In the genomic region with DNA sequence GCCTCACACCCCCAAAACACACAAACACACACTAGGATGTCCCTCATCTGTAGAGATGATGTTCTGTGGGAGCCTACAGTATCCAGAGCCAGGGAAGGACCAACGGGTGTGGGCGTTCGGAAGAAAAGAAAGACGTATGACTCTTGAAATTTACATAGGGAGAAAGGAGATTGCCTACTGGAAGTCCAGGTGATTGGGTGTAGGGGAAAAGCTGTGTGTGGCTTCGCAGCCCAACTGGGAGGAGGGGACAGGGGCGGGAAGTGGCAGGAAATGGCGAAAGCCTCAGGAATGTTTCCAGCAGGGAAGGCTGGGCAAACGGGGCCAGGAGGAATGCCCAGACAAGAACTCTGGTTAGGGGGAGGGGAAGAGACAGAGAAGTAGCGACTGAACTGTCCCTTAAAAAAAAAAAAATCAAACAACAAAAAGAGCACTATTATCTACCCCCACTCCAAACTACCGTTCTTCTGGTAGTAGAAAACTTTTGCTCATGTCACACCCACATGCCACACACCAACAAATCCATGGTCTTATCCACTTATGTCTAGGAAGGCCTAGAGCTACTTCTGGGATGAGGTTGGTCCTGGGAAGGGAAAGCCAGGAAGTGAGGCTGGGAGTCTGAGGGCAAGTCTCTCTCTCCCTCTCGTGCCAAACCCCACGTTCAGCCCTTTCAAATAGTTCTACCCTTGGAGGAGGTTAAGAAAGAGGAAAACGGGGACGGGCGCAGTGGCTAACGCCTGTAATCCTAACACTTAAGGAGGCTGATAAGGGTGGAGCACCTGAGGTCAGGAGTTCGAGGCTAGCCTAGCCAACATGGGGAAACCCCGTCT, we compare ENCODE assay signal across 8 cellular contexts. TPM values are rescaled to one million over a fixed set of nuclear protein-coding genes. Genes with fewer than 3 reads are reported as not detected.
DNase-seq lines count a peak whose midpoint lies in the region; ATAC-seq and TF ChIP-seq lines count a peak whose summit lies in the region.

No MANE protein-coding gene starts in this region.

- CTCF ChIA-PET in Caco-2 (lab: Charles Lee) = interaction anchor here (0.7 to 2.6 kb wide), 12 partner anchors 11 to 413 kb away, joined by 3 to 26 read pairs (median 6); a partner anchor contains a TSS

- TSS peak; percentile 83 for BruUV-seq in Caco-2 (replicated peaks; lab: Mats Ljungman, UMichigan)

- ATAC-seq in GM18505 (IDR thresholded peaks at IDR 0.05; ENCODE audit: unreplicated experiment) (no peak), HG03460 (IDR thresholded peaks at IDR 0.05; ENCODE audit: unreplicated experiment) (no peak)

- peaks cover 27% of the 10 kb centered on the region for H3K4me1 ChIP-seq in Caco-2
- H3K4me1 ChIP-seq in liver (ENCODE audit: control insufficient read depth in 4 of 4, insufficient read depth in 4 of 4, low read length in 3 of 4) = peaks cover 13 to 44% (median 31%) of the 10 kb centered on the region in 4 donors

- no peaks in the 10 kb centered on the region for H3K27me3 Mint-ChIP-seq in Caco-2 (ENCODE audit: insufficient read depth, unreplicated experiment)

- intact Hi-C loops in Caco-2 (cut with micrococcal nuclease; ENCODE audit: unreplicated experiment) = loop anchor here (1.0 to 5.0 kb wide), 3 partner anchors 11 to 90 kb away; a partner anchor contains a TSS

- H3K9me3 ChIP-seq in Caco-2 (no peaks in the 10 kb centered on the region), liver (ENCODE audit: control insufficient read depth in 4 of 4, low read length in 3 of 4) (no peaks in the 10 kb centered on the region)

- H3K4me3 ChIP-seq in Caco-2 (ENCODE audit: low read depth, low read length) (peak overlapping the region; percentile 51), liver (ENCODE audit: low read depth in 1 of 3, low read length in 3 of 3) (peak overlapping the region; percentile 69 to 87 (median 71))

- H3K9me3 Mint-ChIP-seq in Caco-2 (ENCODE audit: unreplicated experiment) = no peaks in the 10 kb centered on the region

- H3K4me1 Mint-ChIP-seq in Caco-2 (ENCODE audit: low read depth, unreplicated experiment) = peaks cover 29% of the 10 kb centered on the region

- POLR2A ChIA-PET in Caco-2 (lab: Charles Lee) = interaction anchor here (0.5 to 3.7 kb wide), 17 partner anchors 11 to 351 kb away, joined by 3 to 75 read pairs (median 4); a partner anchor contains a TSS

- TF ChIP-seq CTCF in Caco-2 (IDR thresholded peaks at IDR 0.05; ENCODE audit: insufficient read depth in 1 of 2, low read depth in 1 of 2, low read length in 1 of 2, severe bottlenecking in 1 of 2, unreplicated experiment in 1 of 2) (no peak), liver (IDR thresholded peaks at IDR 0.05; ENCODE audit: low read depth, low read length, missing input control) (no peak)

- H3K27ac Mint-ChIP-seq in Caco-2 (ENCODE audit: unreplicated experiment) = no peak overlapping the region

- peak overlapping the region; percentile 92 for H3K9ac ChIP-seq in liver (ENCODE audit: low read depth in 1 of 2, low read length in 2 of 2)

- H3K36me3 ChIP-seq in Caco-2 (ENCODE audit: control insufficient read depth, insufficient read depth, low read length) = peaks cover 4% of the 10 kb centered on the region
- H3K36me3 ChIP-seq in liver (ENCODE audit: control insufficient read depth in 4 of 4, insufficient read depth in 3 of 4, low read depth in 1 of 4, low read length in 3 of 4) = peaks cover 0 to 7% (median 6%) of the 10 kb centered on the region in 4 donors

- H3K27me3 ChIP-seq in Caco-2 (replicated peaks; ENCODE audit: control insufficient read depth, insufficient read depth, low read length) (no peaks in the 10 kb centered on the region), liver (ENCODE audit: control insufficient read depth in 4 of 4, insufficient read depth in 4 of 4, low read length in 3 of 4) (no peaks in the 10 kb centered on the region)

- peaks cover 15% of the 10 kb centered on the region for H3K36me3 Mint-ChIP-seq in Caco-2 (ENCODE audit: insufficient read depth, unreplicated experiment)

- peak; percentile 21 to 43 for TF ChIP-seq RAD21 in liver (IDR thresholded peaks at IDR 0.05)

- DNase-seq in Caco-2 = peak; percentile 93 to 95
- DNase-seq in NCI-H2196 (lab: John Stamatoyannopoulos, UW; ENCODE audit: unreplicated experiment) = peak; percentile 59
- peak in 8 of 61 donors; percentile 5 to 63 (median 22) for DNase-seq in caudate nucleus (lab: John Stamatoyannopoulos, UW)
- peak; percentile 83 for DNase-seq in ureter (ENCODE audit: low spot score)
- no peak for DNase-seq in D341Med (ENCODE audit: low spot score)

- no peak overlapping the region for H3K4me3 Mint-ChIP-seq in Caco-2 (ENCODE audit: unreplicated experiment)

- H3K27ac ChIP-seq in caudate nucleus (ENCODE audit: low read depth, low read length) (peak overlapping the region; percentile 80), liver (ENCODE audit: low read depth in 1 of 2, low read length in 2 of 2) (peak overlapping the region; percentile 89 to 99)

- TF ChIP-seq POLR2A in GM18505 (IDR thresholded peaks at IDR 0.05; ENCODE audit: borderline replicate concordance, extremely low read depth, insufficient read depth, insufficient read length) = no peak

- 10% methylated on average over 18 of the region's 18 CpGs for WGBS in liver

TF ChIP-seq in liver, 16 proteins besides CTCF, POLR2A, EP300 and RAD21 (continues in another document):
- TF ChIP-seq, protein P1, sequence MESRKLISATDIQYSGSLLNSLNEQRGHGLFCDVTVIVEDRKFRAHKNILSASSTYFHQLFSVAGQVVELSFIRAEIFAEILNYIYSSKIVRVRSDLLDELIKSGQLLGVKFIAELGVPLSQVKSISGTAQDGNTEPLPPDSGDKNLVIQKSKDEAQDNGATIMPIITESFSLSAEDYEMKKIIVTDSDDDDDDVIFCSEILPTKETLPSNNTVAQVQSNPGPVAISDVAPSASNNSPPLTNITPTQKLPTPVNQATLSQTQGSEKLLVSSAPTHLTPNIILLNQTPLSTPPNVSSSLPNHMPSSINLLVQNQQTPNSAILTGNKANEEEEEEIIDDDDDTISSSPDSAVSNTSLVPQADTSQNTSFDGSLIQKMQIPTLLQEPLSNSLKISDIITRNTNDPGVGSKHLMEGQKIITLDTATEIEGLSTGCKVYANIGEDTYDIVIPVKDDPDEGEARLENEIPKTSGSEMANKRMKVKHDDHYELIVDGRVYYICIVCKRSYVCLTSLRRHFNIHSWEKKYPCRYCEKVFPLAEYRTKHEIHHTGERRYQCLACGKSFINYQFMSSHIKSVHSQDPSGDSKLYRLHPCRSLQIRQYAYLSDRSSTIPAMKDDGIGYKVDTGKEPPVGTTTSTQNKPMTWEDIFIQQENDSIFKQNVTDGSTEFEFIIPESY (IDR thresholded peaks at IDR 0.05) = peak; percentile 86
- peak; percentile 79 to 94 for TF ChIP-seq EGR1 (IDR thresholded peaks at IDR 0.05; ENCODE audit: low read depth in 2 of 2)
- no peak for TF ChIP-seq FOXA1 (IDR thresholded peaks at IDR 0.05)
- peak; percentile 97 for TF ChIP-seq YY1 (IDR thresholded peaks at IDR 0.05)
- TF ChIP-seq, protein P2, sequence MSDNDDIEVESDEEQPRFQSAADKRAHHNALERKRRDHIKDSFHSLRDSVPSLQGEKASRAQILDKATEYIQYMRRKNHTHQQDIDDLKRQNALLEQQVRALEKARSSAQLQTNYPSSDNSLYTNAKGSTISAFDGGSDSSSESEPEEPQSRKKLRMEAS (IDR thresholded peaks at IDR 0.05) = peak; percentile 94
- TF ChIP-seq, protein P3, sequence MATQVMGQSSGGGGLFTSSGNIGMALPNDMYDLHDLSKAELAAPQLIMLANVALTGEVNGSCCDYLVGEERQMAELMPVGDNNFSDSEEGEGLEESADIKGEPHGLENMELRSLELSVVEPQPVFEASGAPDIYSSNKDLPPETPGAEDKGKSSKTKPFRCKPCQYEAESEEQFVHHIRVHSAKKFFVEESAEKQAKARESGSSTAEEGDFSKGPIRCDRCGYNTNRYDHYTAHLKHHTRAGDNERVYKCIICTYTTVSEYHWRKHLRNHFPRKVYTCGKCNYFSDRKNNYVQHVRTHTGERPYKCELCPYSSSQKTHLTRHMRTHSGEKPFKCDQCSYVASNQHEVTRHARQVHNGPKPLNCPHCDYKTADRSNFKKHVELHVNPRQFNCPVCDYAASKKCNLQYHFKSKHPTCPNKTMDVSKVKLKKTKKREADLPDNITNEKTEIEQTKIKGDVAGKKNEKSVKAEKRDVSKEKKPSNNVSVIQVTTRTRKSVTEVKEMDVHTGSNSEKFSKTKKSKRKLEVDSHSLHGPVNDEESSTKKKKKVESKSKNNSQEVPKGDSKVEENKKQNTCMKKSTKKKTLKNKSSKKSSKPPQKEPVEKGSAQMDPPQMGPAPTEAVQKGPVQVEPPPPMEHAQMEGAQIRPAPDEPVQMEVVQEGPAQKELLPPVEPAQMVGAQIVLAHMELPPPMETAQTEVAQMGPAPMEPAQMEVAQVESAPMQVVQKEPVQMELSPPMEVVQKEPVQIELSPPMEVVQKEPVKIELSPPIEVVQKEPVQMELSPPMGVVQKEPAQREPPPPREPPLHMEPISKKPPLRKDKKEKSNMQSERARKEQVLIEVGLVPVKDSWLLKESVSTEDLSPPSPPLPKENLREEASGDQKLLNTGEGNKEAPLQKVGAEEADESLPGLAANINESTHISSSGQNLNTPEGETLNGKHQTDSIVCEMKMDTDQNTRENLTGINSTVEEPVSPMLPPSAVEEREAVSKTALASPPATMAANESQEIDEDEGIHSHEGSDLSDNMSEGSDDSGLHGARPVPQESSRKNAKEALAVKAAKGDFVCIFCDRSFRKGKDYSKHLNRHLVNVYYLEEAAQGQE (IDR thresholded peaks at IDR 0.05) = peak; percentile 92
- peak; percentile 92 for TF ChIP-seq SP1 (IDR thresholded peaks at IDR 0.05)
- peak; percentile 65 to 70 for TF ChIP-seq HNF4A (conservative IDR thresholded peaks at IDR 0.05)
- peak; percentile 79 for TF ChIP-seq TAF1 (conservative IDR thresholded peaks at IDR 0.05)
- TF ChIP-seq GABPA (IDR thresholded peaks at IDR 0.05 in 1 of 2, conservative IDR thresholded peaks at IDR 0.05 in 1 of 2) = peak; percentile 49 to 83
- TF ChIP-seq, protein P4, sequence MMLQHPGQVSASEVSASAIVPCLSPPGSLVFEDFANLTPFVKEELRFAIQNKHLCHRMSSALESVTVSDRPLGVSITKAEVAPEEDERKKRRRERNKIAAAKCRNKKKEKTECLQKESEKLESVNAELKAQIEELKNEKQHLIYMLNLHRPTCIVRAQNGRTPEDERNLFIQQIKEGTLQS (IDR thresholded peaks at IDR 0.05) = no peak
- TF ChIP-seq NR2F2 (IDR thresholded peaks at IDR 0.05) = no peak

RNA-seq across cellular contexts. Expression of a gene that starts 1.8 kb away (rescaled TPM):
- 243 and 259 TPM in 2 replicates for total RNA-seq in Caco-2 (2022)
- total RNA-seq in liver = 10 to 100 TPM; 32.4 to 54.4 TPM
- 10 to 100 TPM; 34.3 to 57.9 TPM for polyA plus RNA-seq in liver
- total RNA-seq in ureter = 24.8 TPM

RNA-seq across cellular contexts. Expression of a gene that starts 2.2 kb away (rescaled TPM):
- 58.0 and 59.6 TPM in 2 replicates for total RNA-seq in Caco-2 (2022)
- 10 to 100 TPM; 53.2 to 65.5 TPM for total RNA-seq in liver
- 10 to 100 TPM; 27.2 to 62.8 TPM for polyA plus RNA-seq in liver
- 216 TPM for total RNA-seq in ureter

RNA-seq across cellular contexts. Expression of a gene that starts 10.4 kb away (rescaled TPM):
- total RNA-seq in Caco-2 (2022) (51.3 and 61.5 TPM in 2 replicates), liver (10 to 100 TPM; 10.4 to 20.2 TPM), ureter (48.3 TPM)
- 10 to 100 TPM; 24.7 to 31.6 TPM for polyA plus RNA-seq in liver

RNA-seq across cellular contexts. Expression of a gene that starts 11.1 kb away (rescaled TPM):
- total RNA-seq in Caco-2 (2022) = 34.1 and 34.9 TPM in 2 replicates
- total RNA-seq in liver = 1 to 10 TPM; 6.5 to 7.4 TPM
- 1 to 10 TPM; 5.0 to 8.2 TPM for polyA plus RNA-seq in liver
- 35.8 TPM for total RNA-seq in ureter

RNA-seq across cellular contexts. Expression of a gene that starts 16.8 kb away (rescaled TPM):
- 24.0 and 24.6 TPM in 2 replicates for total RNA-seq in Caco-2 (2022)
- 10 to 100 TPM; 24.6 to 42.8 TPM for total RNA-seq in liver
- polyA plus RNA-seq in liver = 10 to 100 TPM in 1 of 2 donors, 1 to 10 TPM in 1; 3.8 to 16.4 TPM
- total RNA-seq in ureter = 71.2 TPM
